Comparison of ENCODE assay signal across 8 cellular contexts in genomic region chr6:72411872-72412708, GRCh38.
A peak's percentile ranks its signal among the peaks of the same experiment; 100 is the strongest.
DNase-seq lines count a peak whose midpoint lies in the region; ATAC-seq, FAIRE-seq and TF ChIP-seq lines count a peak whose summit lies in the region.

No MANE protein-coding gene starts in this region.

- H3K9me3 ChIP-seq in NT2/D1 (ENCODE audit: insufficient read depth, low read length): no peaks in the 10 kb centered on the region

- peaks cover 30% of the 10 kb centered on the region for H3K27me3 Mint-ChIP-seq in activated CD8-positive, alpha-beta memory T cell treated with anti-CD3 and anti-CD28 coated beads, Interleukin-2, amount 10 ng/mL, durations not matched to agents 7 days and 5 days

- peak; percentile 46 for FAIRE-seq in HTR-8/SVneo (lab: Jason Lieb, UNC)

- H3K4me3 ChIP-seq in NT2/D1 (ENCODE audit: insufficient read length, low read depth): no peak overlapping the region
- H3K4me3 ChIP-seq in epithelial cell of esophagus (ENCODE audit: low read length): no peak overlapping the region

- no peaks in the 10 kb centered on the region for H3K27me3 ChIP-seq in NT2/D1 (ENCODE audit: insufficient read depth, insufficient read length)

- no peak overlapping the region for H3K4me3 Mint-ChIP-seq in activated CD8-positive, alpha-beta memory T cell treated with anti-CD3 and anti-CD28 coated beads, Interleukin-2, amount 10 ng/mL, durations not matched to agents 7 days and 5 days

- TF ChIP-seq CTCF in epithelial cell of esophagus (IDR thresholded peaks at IDR 0.05; ENCODE audit: insufficient read depth, low read depth, low read length, missing control alignments): peak; percentile 100

- H3K9me3 Mint-ChIP-seq in activated CD8-positive, alpha-beta memory T cell treated with anti-CD3 and anti-CD28 coated beads, Interleukin-2, amount 10 ng/mL, durations not matched to agents 7 days and 5 days (ENCODE audit: low read depth): no peaks in the 10 kb centered on the region

- peak; percentile 70 for DNase-seq in DMS153 (lab: John Stamatoyannopoulos, UW)
- DNase-seq in HTR-8/SVneo (ENCODE audit: insufficient read length, low spot score): peak; percentile 66
- DNase-seq in NT2/D1 (ENCODE audit: low read depth, low spot score): peak; percentile 42
- peak; percentile 75 for DNase-seq in activated CD8-positive, alpha-beta memory T cell treated with anti-CD3 and anti-CD28 coated beads, Interleukin-2, amount 10 ng/mL, durations not matched to agents 7 days and 5 days
- peak; percentile 74 for DNase-seq in epithelial cell of esophagus (ENCODE audit: low read depth)
- peak; percentile 76 for DNase-seq in myocyte (ENCODE audit: low read depth)
- DNase-seq in stimulated activated CD8-positive, alpha-beta memory T cell treated with anti-CD3 and anti-CD28 coated beads, Interleukin-7, amount 100 ng/mL, for 4 hours (ENCODE audit: low read depth in 2 of 2): peak; percentile 36 to 57

- peak; percentile 71 for ATAC-seq in GM21515 (IDR thresholded peaks at IDR 0.05; ENCODE audit: unreplicated experiment)
- peak; percentile 76 for ATAC-seq in activated CD8-positive, alpha-beta memory T cell treated with anti-CD3 and anti-CD28 coated beads, Interleukin-2, amount 10 ng/mL, durations not matched to agents 7 days and 5 days

- CTCF ChIA-PET in activated CD8-positive, alpha-beta memory T cell treated with anti-CD3 and anti-CD28 coated beads, Interleukin-2, amount 10 ng/mL, durations not matched to agents 7 days and 5 days (lab: Charles Lee): interaction anchor here (0.6 to 6.4 kb wide), 36 partner anchors 8 to 979 kb away, joined by 3 to 64 read pairs (median 4); partner anchors contain the start of gene KCNQ5

- no peak overlapping the region for H3K9ac ChIP-seq in NT2/D1 (ENCODE audit: insufficient read length, low read depth)

- H3K27ac Mint-ChIP-seq in activated CD8-positive, alpha-beta memory T cell treated with anti-CD3 and anti-CD28 coated beads, Interleukin-2, amount 10 ng/mL, durations not matched to agents 7 days and 5 days: no peak overlapping the region

- no peaks in the 10 kb centered on the region for H3K36me3 Mint-ChIP-seq in activated CD8-positive, alpha-beta memory T cell treated with anti-CD3 and anti-CD28 coated beads, Interleukin-2, amount 10 ng/mL, durations not matched to agents 7 days and 5 days

- no peaks in the 10 kb centered on the region for H3K36me3 ChIP-seq in NT2/D1 (ENCODE audit: insufficient read depth, insufficient read length, low read length)

- H3K4me1 Mint-ChIP-seq in activated CD8-positive, alpha-beta memory T cell treated with anti-CD3 and anti-CD28 coated beads, Interleukin-2, amount 10 ng/mL, durations not matched to agents 7 days and 5 days: no peaks in the 10 kb centered on the region

- no peaks in the 10 kb centered on the region for H3K4me1 ChIP-seq in NT2/D1 (ENCODE audit: insufficient read depth, insufficient read length)
